In genomic region chr3:97684490-97684889, GRCh38 we compare ENCODE assay signal across 19 cellular contexts.
"Had no signal": no experiment of that assay in that cellular context is flagged by ENCODE, and none has a peak within 500 bp of the region (broad histone marks: within the 10 kb centered on the region; RNA-seq: fewer than 3 reads in every experiment).

No MANE protein-coding gene starts in this region.

- H3K9ac ChIP-seq: KMS-11 had no signal

- H3K4me3 ChIP-seq: K562, SJCRH30 had no signal

- H3K4me1 ChIP-seq: SJCRH30 had no signal

- ATAC-seq: K562, Right ventricle myocardium inferior, SK-N-SH treated with all-trans-retinoic acid at 6 μM for 48 hours had no signal

- H3K27ac ChIP-seq: KMS-11, SJCRH30 had no signal

- DNase-seq: Kasumi-1, NCI-H1092, NCI-H1105 treated with DMSO at 0.1 percent for 48 hours, NCI-H1417 treated with DMSO at 0.1 percent for 48 hours, NCI-H146, NCI-H187, NCI-H2029 treated with DMSO at 0.1 percent for 48 hours, NCI-H2107, NCI-H2227 treated with DMSO at 0.1 percent for 48 hours, NCI-H524, NCI-H526 treated with DMSO at 0.1 percent for 48 hours, NCI-H748 treated with DMSO at 0.1 percent for 48 hours, RPMI8226, SHP77 treated with DMSO at 0.1 percent for 48 hours, SJCRH30 had no signal

- H3K4me2 ChIP-seq: KMS-11 had no signal

- H3K27me3 ChIP-seq: SJCRH30 had no signal

- H3K36me3 ChIP-seq: SJCRH30 had no signal

- H3K9me3 ChIP-seq: SJCRH30 had no signal
